ENCODE assay signal across 9 cellular contexts in the genomic region with DNA sequence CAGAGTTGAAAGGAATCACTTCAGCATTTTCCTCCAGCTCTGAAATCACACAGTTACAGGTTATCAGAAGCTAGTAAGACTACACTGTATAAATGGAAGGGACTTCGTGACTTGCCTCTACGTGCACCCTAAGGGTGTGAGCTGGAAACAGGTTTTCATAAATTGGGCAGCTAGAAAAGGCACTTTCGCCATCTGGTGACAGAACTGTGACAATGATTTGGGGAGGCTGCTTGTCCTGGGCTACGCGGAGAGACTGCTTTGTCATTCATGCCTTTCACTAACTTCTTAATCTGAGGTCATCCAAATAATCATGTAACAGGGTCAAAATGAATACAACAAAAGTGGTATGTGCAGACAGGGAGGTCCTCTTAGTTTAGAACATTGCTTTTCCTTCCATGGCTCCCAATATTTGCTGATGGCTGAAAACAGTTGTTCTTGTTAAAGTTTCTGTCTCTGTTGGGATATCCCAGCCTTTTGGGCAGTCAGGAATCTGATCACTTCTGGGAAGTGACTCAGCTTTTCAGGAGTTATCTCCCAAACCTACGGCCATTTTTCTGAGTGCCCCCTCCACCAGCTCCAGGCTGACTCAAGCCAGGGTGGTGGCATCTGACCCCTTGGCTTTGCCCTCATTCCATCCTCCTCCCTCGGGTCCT. TPM values are rescaled to one million over a fixed set of nuclear protein-coding genes. Genes with fewer than 3 reads are reported as not detected.
A peak's percentile ranks its signal among the peaks of the same experiment; 100 is the strongest.
DNase-seq lines count a peak whose midpoint lies in the region; ATAC-seq, FAIRE-seq and TF ChIP-seq lines count a peak whose summit lies in the region.
"Had no signal": no experiment of that assay in that cellular context is flagged by ENCODE, and none has a peak within 500 bp of the region (broad histone marks: within the 10 kb centered on the region; RNA-seq: fewer than 3 reads in every experiment).

No MANE protein-coding gene starts in this region.

- FAIRE-seq in GM12891 (lab: Jason Lieb, UNC) = peak; percentile 88

- H2BK15ac ChIP-seq in neuronal stem cell (ENCODE audit: low read length) = no peak overlapping the region

- H2AK5ac ChIP-seq in neuronal stem cell (ENCODE audit: low read depth, low read length) = no peak overlapping the region

- H3K4me3 ChIP-seq in neuronal stem cell (ENCODE audit: low read length in 2 of 2) = no peak overlapping the region
- H3K4me3 ChIP-seq in vagina = no peak overlapping the region
- H3K4me3 ChIP-seq: SJCRH30 had no signal

- H3K9me3 ChIP-seq in neuronal stem cell (replicated peaks in 1 of 2; ENCODE audit: control insufficient read depth in 2 of 2, insufficient read depth in 1 of 2, low read depth in 1 of 2, low read length in 2 of 2) (peaks cover 0 to 3% of the 10 kb centered on the region in 2 donors), vagina (no peaks in the 10 kb centered on the region)
- H3K9me3 ChIP-seq: SJCRH30 had no signal

- H2BK120ac ChIP-seq in neuronal stem cell (ENCODE audit: low read depth, low read length) = no peak overlapping the region

- H3K9ac ChIP-seq in neuronal stem cell (ENCODE audit: low read depth, low read length, poor library complexity) = no peak overlapping the region

- DNase-seq in GM12891 (ENCODE audit: insufficient read length, low spot score) = no peak
- peak; percentile 36 for DNase-seq in HuH-7 (ENCODE audit: low spot score)
- peak; percentile 75 to 80 for DNase-seq in T47D (ENCODE audit: low read depth in 1 of 2, low spot score in 1 of 2)
- peak; percentile 51 for DNase-seq in neuronal stem cell (ENCODE audit: low spot score)
- no peak for DNase-seq in vagina (ENCODE audit: extremely low spot score in 2 of 2)
- DNase-seq in HuH-7.5 (ENCODE audit: low spot score) = no peak
- DNase-seq in dermis blood vessel endothelial cell = no peak

- no peak overlapping the region for H3K18ac ChIP-seq in neuronal stem cell (ENCODE audit: low read length)

- no peak overlapping the region for H3K4me2 ChIP-seq in neuronal stem cell (ENCODE audit: insufficient read depth, low read length, poor library complexity, severe bottlenecking)

- peak; percentile 84 for ATAC-seq in GM21526 (IDR thresholded peaks at IDR 0.05; ENCODE audit: low FRiP score, unreplicated experiment)

- no CpG with 5 or more reads among the region's 7 CpGs for WGBS in neuronal stem cell (ENCODE audit: extremely low coverage in 2 of 2, insufficient read length in 2 of 2, insufficient replicate concordance in 1 of 2), 2 donors

- intact Hi-C loops in vagina (cut with DNase I) = no loop called here

- TF ChIP-seq POLR2A in GM12891 (IDR thresholded peaks at IDR 0.05; ENCODE audit: low read depth, low read length) (no peak), vagina (IDR thresholded peaks at IDR 0.05) (no peak)

- in situ Hi-C loops in T47D (cut with HindIII; ENCODE audit: low pct_unique_long_range_greater_than_20kb, low sequenced_read_pairs) = no loop called here

- peaks cover 0 to 9% of the 10 kb centered on the region in 2 donors for H3K4me1 ChIP-seq in neuronal stem cell (ENCODE audit: control insufficient read depth in 2 of 2, insufficient read depth in 1 of 2, low read depth in 1 of 2, low read length in 2 of 2)
- H3K4me1 ChIP-seq in vagina = peaks cover 9% of the 10 kb centered on the region
- H3K4me1 ChIP-seq: SJCRH30 had no signal

- no peak overlapping the region for H2AFZ ChIP-seq in neuronal stem cell (ENCODE audit: low read length)

- no peak overlapping the region for H3K4ac ChIP-seq in neuronal stem cell (ENCODE audit: low read length)

- H2BK5ac ChIP-seq in neuronal stem cell (ENCODE audit: low read length) = no peak overlapping the region

- no peak overlapping the region for H3K14ac ChIP-seq in neuronal stem cell (ENCODE audit: low read length)

- no peaks in the 10 kb centered on the region for H3K79me1 ChIP-seq in neuronal stem cell (ENCODE audit: low read depth, low read length)

- H2BK12ac ChIP-seq in neuronal stem cell (ENCODE audit: low read length) = no peak overlapping the region

- H3K23ac ChIP-seq in neuronal stem cell (ENCODE audit: low read depth, low read length, poor library complexity) = no peak overlapping the region

- TF ChIP-seq CTCF in vagina (IDR thresholded peaks at IDR 0.05) = peak in 1 of 3 experiments; percentile 26

- H3K27me3 ChIP-seq in neuronal stem cell (ENCODE audit: control insufficient read depth in 3 of 3, insufficient read depth in 3 of 3, low read depth in 1 of 3, low read length in 3 of 3) (no peaks in the 10 kb centered on the region), vagina (no peaks in the 10 kb centered on the region)

- H3K36me3 ChIP-seq in neuronal stem cell (replicated peaks in 1 of 2; ENCODE audit: control insufficient read depth in 2 of 2, insufficient read depth in 2 of 2, low read length in 2 of 2) (no peaks in the 10 kb centered on the region), vagina (no peaks in the 10 kb centered on the region)
- H3K36me3 ChIP-seq: SJCRH30 had no signal

- H3K27ac ChIP-seq in neuronal stem cell (replicated peaks; ENCODE audit: low read length) = no peak overlapping the region
- no peak overlapping the region for H3K27ac ChIP-seq in vagina
- H3K27ac ChIP-seq: SJCRH30 had no signal

- no peak overlapping the region for H4K91ac ChIP-seq in neuronal stem cell (ENCODE audit: low read depth, low read length, poor library complexity)

- no peak overlapping the region for H4K8ac ChIP-seq in neuronal stem cell (ENCODE audit: low read depth, low read length)

TF ChIP-seq in GM12891, 5 proteins besides CTCF, POLR2A, EP300 and RAD21:
- TF ChIP-seq SPI1 (IDR thresholded peaks at IDR 0.05; ENCODE audit: low read depth, low read length) = no peak
- no peak for TF ChIP-seq POLR2AphosphoS5 (IDR thresholded peaks at IDR 0.05; ENCODE audit: low read depth, low read length)
- no peak for TF ChIP-seq PAX5 (IDR thresholded peaks at IDR 0.05; ENCODE audit: insufficient read depth, low read length, severe bottlenecking)
- TF ChIP-seq TAF1 (IDR thresholded peaks at IDR 0.05; ENCODE audit: low read depth, low read length) = no peak
- no peak for TF ChIP-seq POU2F2 (IDR thresholded peaks at IDR 0.05; ENCODE audit: low read depth, low read length)
TF ChIP-seq in GM12891: peak in this region for 0.

RNA-seq across cellular contexts. Expression of gene VWC2, which starts 17.8 kb away (rescaled TPM):
- polyA plus RNA-seq in GM12891 (2012; ENCODE audit: low read depth, missing spikeins) = not detected
- 0.32 TPM for polyA plus RNA-seq in neuronal stem cell (2013, experiment 1 of 2)
- 0.33 TPM for polyA plus RNA-seq in neuronal stem cell (2013, experiment 2 of 2)
- under 0.01 TPM for total RNA-seq in vagina
- total RNA-seq in dermis blood vessel endothelial cell = not detected in 2 replicates
- total RNA-seq: SJCRH30 had no signal

Comparison
In these comparisons a context has a peak if more than half of its experiments do, and no peak if none do; other contexts are left out.
1. DNase-seq: peak in HuH-7 (single experiment), T47D (2 of 2) and neuronal stem cell (single experiment); none in GM12891 (single experiment), vagina (0 of 2), HuH-7.5 (single experiment) and dermis blood vessel endothelial cell (single experiment).